25 cellular contexts compared by ENCODE assay signal in the genomic region with DNA sequence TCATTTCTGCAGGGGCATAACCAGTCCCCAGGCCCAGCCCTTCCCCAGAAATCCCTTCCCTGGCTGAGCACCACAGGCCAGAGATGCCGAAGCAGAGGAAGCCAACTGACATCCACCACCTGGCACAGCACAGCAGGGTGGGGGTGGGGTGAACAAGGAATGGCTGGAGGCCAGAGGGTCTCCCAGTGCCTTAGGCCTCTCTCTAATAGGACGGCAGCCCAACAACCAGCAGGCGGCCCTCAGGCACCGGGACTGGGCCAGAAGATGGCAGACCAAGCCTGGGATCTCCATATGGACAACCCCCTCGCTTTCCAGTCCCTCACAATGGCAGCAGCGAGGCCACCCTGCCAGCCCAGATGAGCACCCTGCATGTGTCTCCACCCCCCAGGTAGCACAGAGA. TPM values are rescaled to one million over a fixed set of nuclear protein-coding genes. Genes with fewer than 3 reads are reported as not detected.
A peak's percentile ranks its signal among the peaks of the same experiment; 100 is the strongest.
DNase-seq lines count a peak whose midpoint lies in the region; ATAC-seq, FAIRE-seq and TF ChIP-seq lines count a peak whose summit lies in the region.
"Had no signal": no experiment of that assay in that cellular context is flagged by ENCODE, and none has a peak within 500 bp of the region (broad histone marks: within the 10 kb centered on the region; RNA-seq: fewer than 3 reads in every experiment).

No MANE protein-coding gene starts in this region.

- H3K27me3 Mint-ChIP-seq in endothelial cell (ENCODE audit: unreplicated experiment) = peaks cover 18% of the 10 kb centered on the region

- H3K9me3 ChIP-seq in WERI-Rb-1 (ENCODE audit: severe bottlenecking) = no peaks in the 10 kb centered on the region
- no peaks in the 10 kb centered on the region for H3K9me3 ChIP-seq in stomach smooth muscle (ENCODE audit: control insufficient read depth in 2 of 2, low read length in 2 of 2)
- H3K9me3 ChIP-seq: testis had no signal

- DNase-seq in GM13976 (ENCODE audit: low spot score) = peak; percentile 16
- no peak for DNase-seq in WERI-Rb-1
- peak; percentile 27 for DNase-seq in left lobe of liver (ENCODE audit: low spot score)
- no peak for DNase-seq in endothelial cell (ENCODE audit: low spot score)
- no peak for DNase-seq in H54 (ENCODE audit: insufficient read length, low spot score)
- DNase-seq: activated CD8-positive, alpha-beta T cell treated with anti-CD3 and anti-CD28 coated beads, Interleukin-2, amount 10 ng/mL, durations not matched to agents 7 days and 5 days; amygdala; DMS79; erythroblast; GM23248; Karpas-422; MV-4-11; NCI-H1694; NCI-H774; stimulated activated naive B cell treated with anti-CD40 and anti-IgM and Interleukin-4, amounts not matched to agents 10 μg/mL and 1 μg/mL and 100 μg/mL, for 72 hours; testis had no signal

- H3K4me1 ChIP-seq in stomach smooth muscle (ENCODE audit: control insufficient read depth, insufficient read depth, low read length) = peaks cover 53% of the 10 kb centered on the region
- H3K4me1 ChIP-seq: testis had no signal

- H3K27ac Mint-ChIP-seq in endothelial cell (ENCODE audit: unreplicated experiment) = no peak overlapping the region
- H3K27ac Mint-ChIP-seq: activated CD8-positive, alpha-beta T cell treated with anti-CD3 and anti-CD28 coated beads, Interleukin-2, amount 10 ng/mL, durations not matched to agents 7 days and 5 days; activated naive CD4-positive, alpha-beta T cell treated with anti-CD3 and anti-CD28 coated beads, Interleukin-2, amount 10 ng/mL, durations not matched to agents 7 days and 5 days; memory B cell; stimulated activated naive B cell treated with anti-CD40 and anti-IgM and Interleukin-4, amounts not matched to agents 10 μg/mL and 1 μg/mL and 100 μg/mL, for 72 hours had no signal

- H3K27me3 ChIP-seq in WERI-Rb-1 (ENCODE audit: insufficient read depth, low read depth, severe bottlenecking) (no peaks in the 10 kb centered on the region), stomach smooth muscle (ENCODE audit: control insufficient read depth in 1 of 2, insufficient read depth in 2 of 2, low read length in 2 of 2) (no peaks in the 10 kb centered on the region)
- H3K27me3 ChIP-seq: cardiac muscle cell, testis had no signal

- no peak overlapping the region for H3K4me3 Mint-ChIP-seq in endothelial cell (ENCODE audit: unreplicated experiment)
- H3K4me3 Mint-ChIP-seq: activated naive CD4-positive, alpha-beta T cell treated with anti-CD3 and anti-CD28 coated beads, Interleukin-2, amount 10 ng/mL, durations not matched to agents 7 days and 5 days had no signal

- H3K27ac ChIP-seq in WERI-Rb-1 = peak overlapping the region; percentile 75; the same call in 1 of the 2 replicates
- H3K27ac ChIP-seq in stomach smooth muscle (ENCODE audit: low read length) = peak overlapping the region; percentile 55
- H3K27ac ChIP-seq: cardiac muscle cell, GM23248, testis had no signal

- TF ChIP-seq POLR2A in H54 (IDR thresholded peaks at IDR 0.05; ENCODE audit: low read depth, low read length) = no peak

- peaks cover 4% of the 10 kb centered on the region for H3K4me1 Mint-ChIP-seq in endothelial cell (ENCODE audit: unreplicated experiment)

- no peak overlapping the region for H3K9ac ChIP-seq in stomach smooth muscle (ENCODE audit: low read length in 2 of 2)
- H3K9ac ChIP-seq: GM23248 had no signal

- ATAC-seq in left lobe of liver = no peak
- ATAC-seq in GM18868 (IDR thresholded peaks at IDR 0.05; ENCODE audit: unreplicated experiment) = no peak

- H3K36me3 ChIP-seq in WERI-Rb-1 (no peaks in the 10 kb centered on the region), stomach smooth muscle (ENCODE audit: control insufficient read depth in 2 of 2, insufficient read depth in 2 of 2, low read length in 2 of 2) (peaks cover 36 to 57% of the 10 kb centered on the region in 2 donors)
- H3K36me3 ChIP-seq: cardiac muscle cell had no signal

- in situ Hi-C loops in GM13976 (cut with MboI; ENCODE audit: low sequenced_read_pairs, unreplicated experiment) = no loop called here

- TF ChIP-seq CTCF in GM13976 (IDR thresholded peaks at IDR 0.05; ENCODE audit: borderline replicate concordance, control extremely low read depth, extremely low read depth, insufficient read depth, missing control alignments) (no peak), WERI-Rb-1 (IDR thresholded peaks at IDR 0.05; ENCODE audit: low read depth, low read length) (no peak), endothelial cell (IDR thresholded peaks at IDR 0.05; ENCODE audit: unreplicated experiment) (no peak)

- H3K9me3 Mint-ChIP-seq in endothelial cell (ENCODE audit: unreplicated experiment) = no peaks in the 10 kb centered on the region
- H3K9me3 Mint-ChIP-seq: activated naive CD4-positive, alpha-beta T cell treated with anti-CD3 and anti-CD28 coated beads, Interleukin-2, amount 10 ng/mL, durations not matched to agents 7 days and 5 days; memory B cell; stimulated activated naive B cell treated with anti-CD40 and anti-IgM and Interleukin-4, amounts not matched to agents 10 μg/mL and 1 μg/mL and 100 μg/mL, for 72 hours had no signal

- no peak for FAIRE-seq in H54 (lab: Jason Lieb, UNC)
- FAIRE-seq: frontal cortex, GM12891, keratinocyte had no signal

- H3K36me3 Mint-ChIP-seq in endothelial cell (ENCODE audit: low read depth, unreplicated experiment) = no peaks in the 10 kb centered on the region
- H3K36me3 Mint-ChIP-seq: activated naive CD4-positive, alpha-beta T cell treated with anti-CD3 and anti-CD28 coated beads, Interleukin-2, amount 10 ng/mL, durations not matched to agents 7 days and 5 days; memory B cell; stimulated activated naive B cell treated with anti-CD40 and anti-IgM and Interleukin-4, amounts not matched to agents 10 μg/mL and 1 μg/mL and 100 μg/mL, for 72 hours had no signal

- H3K4me3 ChIP-seq in WERI-Rb-1 (ENCODE audit: low read depth, low read length) = no peak overlapping the region
- no peak overlapping the region for H3K4me3 ChIP-seq in stomach smooth muscle (ENCODE audit: low read length in 2 of 2)
- H3K4me3 ChIP-seq: cardiac muscle cell, GM23248, testis had no signal

RNA-seq across cellular contexts. Expression of gene PDLIM4, which starts 13.2 kb away (rescaled TPM):
- total RNA-seq in left lobe of liver (0.88 TPM), endothelial cell (ENCODE audit: unreplicated experiment) (8.5 TPM)
- total RNA-seq: activated CD8-positive, alpha-beta T cell treated with anti-CD3 and anti-CD28 coated beads, Interleukin-2, amount 10 ng/mL, durations not matched to agents 7 days and 5 days; OCI-LY7 had no signal

RNA-seq across cellular contexts. Expression of gene SLC22A4, which starts 23.5 kb away (rescaled TPM):
- total RNA-seq in left lobe of liver (0.20 TPM), endothelial cell (ENCODE audit: unreplicated experiment) (0.13 TPM)
- total RNA-seq: activated CD8-positive, alpha-beta T cell treated with anti-CD3 and anti-CD28 coated beads, Interleukin-2, amount 10 ng/mL, durations not matched to agents 7 days and 5 days; OCI-LY7 had no signal

RNA-seq across cellular contexts. Expression of gene P4HA2, which starts 43.1 kb away (rescaled TPM):
- total RNA-seq in left lobe of liver (13.8 TPM), endothelial cell (ENCODE audit: unreplicated experiment) (9.9 TPM)

Comparison
In these comparisons a context has a peak if more than half of its experiments do, and no peak if none do; other contexts are left out.
1. DNase-seq: peak in GM13976 (single experiment) and left lobe of liver (single experiment); none in WERI-Rb-1 (single experiment), endothelial cell (single experiment) and H54 (single experiment).